ENCODE assay signal across 12 cellular contexts in genomic region chr4:78560296-78560963, GRCh38. TPM values are rescaled to one million over a fixed set of nuclear protein-coding genes. Genes with fewer than 3 reads are reported as not detected.
DNase-seq lines count a peak whose midpoint lies in the region; ATAC-seq and TF ChIP-seq lines count a peak whose summit lies in the region.
"Had no signal": no experiment of that assay in that cellular context is flagged by ENCODE, and none has a peak within 500 bp of the region (broad histone marks: within the 10 kb centered on the region; RNA-seq: fewer than 3 reads in every experiment).

No MANE protein-coding gene starts in this region.

- no peaks in the 10 kb centered on the region for H3K9me3 Mint-ChIP-seq in activated T-helper 17 cell treated with anti-CD3 and anti-CD28 coated beads, Interleukin-2, amount 50 U/mL, for 72 hours
- H3K9me3 Mint-ChIP-seq: activated naive CD8-positive, alpha-beta T cell treated with anti-CD3 and anti-CD28 coated beads, Interleukin-2, amount 50 U/mL, for 24 hours; IgD-negative memory B cell had no signal

- no peak for TF ChIP-seq POLR2A in lower leg skin (IDR thresholded peaks at IDR 0.05)

- no peaks in the 10 kb centered on the region for H3K4me1 Mint-ChIP-seq in activated T-helper 17 cell treated with anti-CD3 and anti-CD28 coated beads, Interleukin-2, amount 50 U/mL, for 72 hours
- H3K4me1 Mint-ChIP-seq: activated naive CD8-positive, alpha-beta T cell treated with anti-CD3 and anti-CD28 coated beads, Interleukin-2, amount 50 U/mL, for 24 hours; CD4-positive, CD25-positive, alpha-beta regulatory T cell; IgD-negative memory B cell had no signal

- peaks cover 69% of the 10 kb centered on the region for H3K4me1 ChIP-seq in RWPE2 (ENCODE audit: insufficient read depth, poor library complexity, severe bottlenecking)

- ATAC-seq in RWPE2 (ENCODE audit: low read depth) = peak; percentile 63
- no peak for ATAC-seq in activated T-helper 17 cell treated with anti-CD3 and anti-CD28 coated beads, Interleukin-2, amount 50 U/mL, for 72 hours (replicated peaks)
- ATAC-seq in HG03196 (IDR thresholded peaks at IDR 0.05; ENCODE audit: unreplicated experiment) = no peak
- ATAC-seq: activated CD4-positive, CD25-positive, alpha-beta regulatory T cell treated with anti-CD3 and anti-CD28 coated beads, Interleukin-2, amount 50 U/mL, for 24 hours; activated naive CD8-positive, alpha-beta T cell treated with anti-CD3 and anti-CD28 coated beads, Interleukin-2, amount 50 U/mL, for 24 hours had no signal

- peaks cover 78% of the 10 kb centered on the region for H3K36me3 ChIP-seq in RWPE2 (ENCODE audit: low read depth)

- TF ChIP-seq CTCF in RWPE2 (IDR thresholded peaks at IDR 0.05; ENCODE audit: poor library complexity, severe bottlenecking) = no peak
- TF ChIP-seq CTCF in fibroblast of villous mesenchyme (IDR thresholded peaks at IDR 0.05; ENCODE audit: insufficient read depth, low read depth, low read length) = no peak
- no peak for TF ChIP-seq CTCF in lower leg skin (IDR thresholded peaks at IDR 0.05)

- intact Hi-C loops in lower leg skin (cut with DNase I; ENCODE audit: low total_unique reads) = no loop called here

- no peak overlapping the region for H3K4me3 Mint-ChIP-seq in activated T-helper 17 cell treated with anti-CD3 and anti-CD28 coated beads, Interleukin-2, amount 50 U/mL, for 72 hours
- H3K4me3 Mint-ChIP-seq: activated naive CD8-positive, alpha-beta T cell treated with anti-CD3 and anti-CD28 coated beads, Interleukin-2, amount 50 U/mL, for 24 hours; CD4-positive, CD25-positive, alpha-beta regulatory T cell; IgD-negative memory B cell had no signal

- no peaks in the 10 kb centered on the region for H3K27me3 ChIP-seq in RWPE2 (ENCODE audit: insufficient read depth, poor library complexity, severe bottlenecking)

- H3K4me3 ChIP-seq in RWPE2 (ENCODE audit: severe bottlenecking) (no peak overlapping the region), fibroblast of villous mesenchyme (ENCODE audit: low read depth, low read length) (no peak overlapping the region), lower leg skin (ENCODE audit: low read depth, poor library complexity, severe bottlenecking) (no peak overlapping the region)

- WGBS in lower leg skin, 2 donors = 86 to 91% methylated on average over 2 of the region's 2 CpGs

- DNase-seq in COLO829 (ENCODE audit: low spot score) (peak; percentile 66), RWPE2 (ENCODE audit: low spot score) (no peak), fibroblast of villous mesenchyme (ENCODE audit: low read depth) (peak; percentile 92), non-pigmented ciliary epithelial cell (ENCODE audit: low read depth) (peak; percentile 91), lower leg skin (ENCODE audit: low spot score in 2 of 2) (no peak), ureter (ENCODE audit: low spot score) (no peak)
- DNase-seq: activated naive CD8-positive, alpha-beta T cell treated with anti-CD3 and anti-CD28 coated beads, Interleukin-2, amount 50 U/mL, for 24 hours; CD4-positive, CD25-positive, alpha-beta regulatory T cell had no signal

- H3K36me3 Mint-ChIP-seq in activated T-helper 17 cell treated with anti-CD3 and anti-CD28 coated beads, Interleukin-2, amount 50 U/mL, for 72 hours (ENCODE audit: low read depth) = no peaks in the 10 kb centered on the region
- H3K36me3 Mint-ChIP-seq: CD4-positive, CD25-positive, alpha-beta regulatory T cell; IgD-negative memory B cell had no signal

- H3K27me3 Mint-ChIP-seq in activated T-helper 17 cell treated with anti-CD3 and anti-CD28 coated beads, Interleukin-2, amount 50 U/mL, for 72 hours = peaks cover 40% of the 10 kb centered on the region

- H3K9me3 ChIP-seq in RWPE2 (ENCODE audit: severe bottlenecking) = no peaks in the 10 kb centered on the region

- peak overlapping the region; percentile 99 for H3K27ac ChIP-seq in RWPE2 (ENCODE audit: poor library complexity, severe bottlenecking)

- no peak overlapping the region for H3K27ac Mint-ChIP-seq in activated T-helper 17 cell treated with anti-CD3 and anti-CD28 coated beads, Interleukin-2, amount 50 U/mL, for 72 hours
- H3K27ac Mint-ChIP-seq: activated naive CD8-positive, alpha-beta T cell treated with anti-CD3 and anti-CD28 coated beads, Interleukin-2, amount 50 U/mL, for 24 hours; CD4-positive, CD25-positive, alpha-beta regulatory T cell; IgD-negative memory B cell had no signal

RNA-seq across cellular contexts. Expression of gene ANXA3, which starts 8.9 kb away (rescaled TPM):
- 27.4 and 50.1 TPM in 2 replicates for total RNA-seq in fibroblast of villous mesenchyme
- not detected for total RNA-seq in activated T-helper 17 cell treated with anti-CD3 and anti-CD28 coated beads, Interleukin-2, amount 50 U/mL, for 72 hours
- total RNA-seq in lower leg skin = 10 to 100 TPM; 13.5 to 34.3 (median 21.2) TPM
- 39.4 TPM for total RNA-seq in ureter
- total RNA-seq: CD4-positive, CD25-positive, alpha-beta regulatory T cell had no signal

Comparison
In these comparisons a context has a peak if more than half of its experiments do, and no peak if none do; other contexts are left out.
1. DNase-seq: peak in COLO829 (single experiment), fibroblast of villous mesenchyme (single experiment) and non-pigmented ciliary epithelial cell (single experiment); none in RWPE2 (single experiment), lower leg skin (0 of 2) and ureter (single experiment).
2. RNA of gene ANXA3, which starts 8.9 kb away (total RNA-seq): 27.4 to 50.1 TPM in fibroblast of villous mesenchyme, 39.4 TPM in ureter (single experiment) and 13.5 to 34.3 TPM in lower leg skin; not detected in activated T-helper 17 cell treated with anti-CD3 and anti-CD28 coated beads, Interleukin-2, amount 50 U/mL, for 72 hours; every median in the first group is over 10 times any median in the second.